Comparison of ENCODE assay signal across 10 cellular contexts in genomic region chr12:25322918-25323773, GRCh38.
DNase-seq lines count a peak whose midpoint lies in the region; ATAC-seq, FAIRE-seq and TF ChIP-seq lines count a peak whose summit lies in the region.
"Had no signal": no experiment of that assay in that cellular context is flagged by ENCODE, and none has a peak within 500 bp of the region (broad histone marks: within the 10 kb centered on the region; RNA-seq: fewer than 3 reads in every experiment).

No MANE protein-coding gene starts in this region.

- ATAC-seq in A549 (no peak), GM23338 (no peak), foreskin keratinocyte (peak; percentile 60), GM18868 (IDR thresholded peaks at IDR 0.05; ENCODE audit: unreplicated experiment) (no peak), HG02840 (IDR thresholded peaks at IDR 0.05; ENCODE audit: low FRiP score, unreplicated experiment) (no peak)

- H3K27me3 Mint-ChIP-seq in GM23338 (ENCODE audit: insufficient read depth, low read depth, poor library complexity), result no peaks in the 10 kb centered on the region
- H3K27me3 Mint-ChIP-seq in activated CD4-positive, alpha-beta memory T cell treated with anti-CD3 and anti-CD28 coated beads, Interleukin-2, amount 10 ng/mL, durations not matched to agents 7 days and 5 days, result peaks cover 4% of the 10 kb centered on the region

- H3K4me1 Mint-ChIP-seq in GM23338, result peaks cover 15% of the 10 kb centered on the region; the same call in 2 of the 3 replicates
- peaks cover 44% of the 10 kb centered on the region for H3K4me1 Mint-ChIP-seq in activated CD4-positive, alpha-beta memory T cell treated with anti-CD3 and anti-CD28 coated beads, Interleukin-2, amount 10 ng/mL, durations not matched to agents 7 days and 5 days

- H3K9me2 ChIP-seq in GM23338 (ENCODE audit: insufficient read depth), result no peaks in the 10 kb centered on the region

- no peaks in the 10 kb centered on the region for H4K20me1 ChIP-seq in GM23338 (replicated peaks; ENCODE audit: insufficient read depth)

- H3K4me3 Mint-ChIP-seq in GM23338, result no peak overlapping the region
- H3K4me3 Mint-ChIP-seq in activated CD4-positive, alpha-beta memory T cell treated with anti-CD3 and anti-CD28 coated beads, Interleukin-2, amount 10 ng/mL, durations not matched to agents 7 days and 5 days, result peak overlapping the region; percentile 62

- H3K4me2 ChIP-seq in A549 (no peak overlapping the region), GM23338 (no peak overlapping the region)

- H3K79me2 ChIP-seq in GM23338 (replicated peaks; ENCODE audit: insufficient read depth), result no peaks in the 10 kb centered on the region

- DNase-seq in A549 (ENCODE audit: low read depth in 1 of 2, low spot score in 1 of 2) (no peak), GM23338 (ENCODE audit: low spot score) (no peak), foreskin keratinocyte (no peak), Peyer's patch (no peak), tibial nerve (ENCODE audit: low spot score in 2 of 2) (no peak)
- no peak for DNase-seq in activated CD4-positive, alpha-beta memory T cell treated with anti-CD3 and anti-CD28 coated beads, Interleukin-2, amount 10 ng/mL, durations not matched to agents 7 days and 5 days
- DNase-seq: COR-L47, head of caudate nucleus had no signal

- H3K4me1 ChIP-seq in A549 (no peaks in the 10 kb centered on the region), GM23338 (ENCODE audit: insufficient read depth) (peaks cover 3% of the 10 kb centered on the region; the same call in 1 of the 2 replicates), foreskin keratinocyte (no peaks in the 10 kb centered on the region), Peyer's patch (no peaks in the 10 kb centered on the region), tibial nerve (peaks cover 0 to 25% (median 8%) of the 10 kb centered on the region in 4 donors)

- POLR2A ChIA-PET in A549 (lab: Yijun Ruan, JAX), result no interaction called here
- POLR2A ChIA-PET in activated CD4-positive, alpha-beta memory T cell treated with anti-CD3 and anti-CD28 coated beads, Interleukin-2, amount 10 ng/mL, durations not matched to agents 7 days and 5 days (lab: Charles Lee), result no interaction called here

- H2AFZ ChIP-seq in GM23338, result peak overlapping the region; percentile 90; the same call in 1 of the 2 replicates

- FAIRE-seq in A549 (lab: Jason Lieb, UNC), result no peak

- TF ChIP-seq EP300 in A549 (IDR thresholded peaks at IDR 0.05) (no peak), tibial nerve (IDR thresholded peaks at IDR 0.05) (no peak)

- 65% methylated on average over 5 of the region's 5 CpGs for WGBS in A549 (ENCODE audit: missing lambda C conversion rate)
- WGBS in tibial nerve, 2 donors, result 19 to 30% methylated on average over 5 of the region's 5 CpGs

- no peaks in the 10 kb centered on the region for H3K9me3 Mint-ChIP-seq in GM23338
- H3K9me3 Mint-ChIP-seq in activated CD4-positive, alpha-beta memory T cell treated with anti-CD3 and anti-CD28 coated beads, Interleukin-2, amount 10 ng/mL, durations not matched to agents 7 days and 5 days, result no peaks in the 10 kb centered on the region

- H3K9me3 ChIP-seq in A549 (no peaks in the 10 kb centered on the region), Peyer's patch (no peaks in the 10 kb centered on the region), tibial nerve (no peaks in the 10 kb centered on the region)

- CTCF ChIA-PET in A549 (lab: Yijun Ruan, JAX), result no interaction called here
- CTCF ChIA-PET in activated CD4-positive, alpha-beta memory T cell treated with anti-CD3 and anti-CD28 coated beads, Interleukin-2, amount 10 ng/mL, durations not matched to agents 7 days and 5 days (lab: Charles Lee), result interaction anchor here (1.2 kb wide), 1 partner anchor 64 kb away, joined by 3 read pairs; no protein-coding TSS in a partner anchor

- no peak overlapping the region for H3K27ac Mint-ChIP-seq in GM23338
- H3K27ac Mint-ChIP-seq in activated CD4-positive, alpha-beta memory T cell treated with anti-CD3 and anti-CD28 coated beads, Interleukin-2, amount 10 ng/mL, durations not matched to agents 7 days and 5 days, result peak overlapping the region; percentile 65

- TF ChIP-seq CTCF in A549 (IDR thresholded peaks at IDR 0.05), result no peak
- TF ChIP-seq CTCF in GM23338 (conservative IDR thresholded peaks at IDR 0.05; ENCODE audit: low read depth in 2 of 2), result no peak
- TF ChIP-seq CTCF in foreskin keratinocyte (conservative IDR thresholded peaks at IDR 0.05), result no peak
- TF ChIP-seq CTCF in Peyer's patch (IDR thresholded peaks at IDR 0.05), result no peak
- no peak for TF ChIP-seq CTCF in tibial nerve (IDR thresholded peaks at IDR 0.05)

- H3K27ac ChIP-seq in A549, result no peak overlapping the region
- no peak overlapping the region for H3K27ac ChIP-seq in GM23338 (ENCODE audit: low read depth)
- no peak overlapping the region for H3K27ac ChIP-seq in foreskin keratinocyte
- H3K27ac ChIP-seq in Peyer's patch, result peak overlapping the region in 1 of 4 donors; percentile 18
- peak overlapping the region in 2 of 4 donors; percentile 60 to 77 for H3K27ac ChIP-seq in tibial nerve

- no peaks in the 10 kb centered on the region for H3K27me3 ChIP-seq in GM23338 (ENCODE audit: insufficient read depth)
- H3K27me3 ChIP-seq in foreskin keratinocyte, result no peaks in the 10 kb centered on the region
- H3K27me3 ChIP-seq in Peyer's patch, result no peaks in the 10 kb centered on the region
- no peaks in the 10 kb centered on the region for H3K27me3 ChIP-seq in tibial nerve

- TF ChIP-seq RAD21 in A549 (conservative IDR thresholded peaks at IDR 0.05 in 1 of 2, IDR thresholded peaks at IDR 0.05 in 1 of 2), result no peak

- TF ChIP-seq POLR2A in A549 (IDR thresholded peaks at IDR 0.05; ENCODE audit: low read length) (no peak), Peyer's patch (IDR thresholded peaks at IDR 0.05) (no peak), tibial nerve (IDR thresholded peaks at IDR 0.05) (no peak)

- no peaks in the 10 kb centered on the region for H3K36me3 Mint-ChIP-seq in GM23338 (ENCODE audit: low read depth)
- peaks cover 2% of the 10 kb centered on the region for H3K36me3 Mint-ChIP-seq in activated CD4-positive, alpha-beta memory T cell treated with anti-CD3 and anti-CD28 coated beads, Interleukin-2, amount 10 ng/mL, durations not matched to agents 7 days and 5 days (ENCODE audit: low read depth)

- H3F3A ChIP-seq in GM23338 (replicated peaks; ENCODE audit: low read depth), result no peaks in the 10 kb centered on the region

- H3K36me3 ChIP-seq in GM23338 (ENCODE audit: insufficient read depth) (no peaks in the 10 kb centered on the region), Peyer's patch (no peaks in the 10 kb centered on the region), tibial nerve (no peaks in the 10 kb centered on the region)

- no peak overlapping the region for H3K4me3 ChIP-seq in A549
- H3K4me3 ChIP-seq in GM23338, result no peak overlapping the region
- H3K4me3 ChIP-seq in Peyer's patch, result no peak overlapping the region
- H3K4me3 ChIP-seq in tibial nerve, result no peak overlapping the region

TF ChIP-seq in A549, 52 proteins besides CTCF, POLR2A, EP300 and RAD21:
- TF ChIP-seq CEBPB (IDR thresholded peaks at IDR 0.05) (no peak), MAFK (IDR thresholded peaks at IDR 0.05; ENCODE audit: partially characterized antibody) (peak; percentile 87), SMC3 (IDR thresholded peaks at IDR 0.05) (no peak)

TF ChIP-seq in GM23338, 12 proteins besides CTCF, POLR2A, EP300 and RAD21 (continues in another document):
- TF ChIP-seq ETS1 (IDR thresholded peaks at IDR 0.05) (no peak), EZH2phosphoT487 (IDR thresholded peaks at IDR 0.05; ENCODE audit: unreplicated experiment) (no peak), STAT1 (IDR thresholded peaks at IDR 0.05; ENCODE audit: unreplicated experiment) (no peak), CREB1 (CRISPR knock-in tag; IDR thresholded peaks at IDR 0.05; ENCODE audit: low read depth) (no peak), EZH2 (IDR thresholded peaks at IDR 0.05; ENCODE audit: low read depth, unreplicated experiment) (no peak), NANOG (IDR thresholded peaks at IDR 0.05; ENCODE audit: borderline replicate concordance) (no peak), ZNF331 (CRISPR knock-in tag; IDR thresholded peaks at IDR 0.05; ENCODE audit: low read depth) (no peak), POLR2AphosphoS5 (IDR thresholded peaks at IDR 0.05; ENCODE audit: low read depth) (no peak)
